In genomic region chr17:28226563-28226962, GRCh38 we compare ENCODE assay signal across 18 cellular contexts.
DNase-seq lines count a peak whose midpoint lies in the region; ATAC-seq and TF ChIP-seq lines count a peak whose summit lies in the region.
"Had no signal": no experiment of that assay in that cellular context is flagged by ENCODE, and none has a peak within 500 bp of the region (broad histone marks: within the 10 kb centered on the region; RNA-seq: fewer than 3 reads in every experiment).

No MANE protein-coding gene starts in this region.

- no peak for TF ChIP-seq POLR2A in uterus (IDR thresholded peaks at IDR 0.05)

- peak overlapping the region; percentile 75; the same call in 1 of the 2 replicates for H3K4me3 ChIP-seq in H7 (ENCODE audit: insufficient read depth, low read depth, low read length)
- H3K4me3 ChIP-seq in WERI-Rb-1 (ENCODE audit: low read depth, low read length): no peak overlapping the region
- H3K4me3 ChIP-seq in iPS-20b (ENCODE audit: low read length): peak overlapping the region; percentile 90; the same call in 1 of the 2 replicates
- no peak overlapping the region for H3K4me3 ChIP-seq in uterus
- no peak overlapping the region for H3K4me3 ChIP-seq in PC-3 (ENCODE audit: low read length)

- H3K79me2 ChIP-seq in PC-3 (ENCODE audit: low read length): no peaks in the 10 kb centered on the region

- DNase-seq in H7: no peak
- DNase-seq in WERI-Rb-1: peak; percentile 56
- no peak for DNase-seq in stimulated activated effector memory CD8-positive, alpha-beta T cell treated with anti-CD3 and anti-CD28 coated beads, Interleukin-12 subunit alpha, Interleukin-12 subunit beta, amount 100 ng/mL, for 72 hours (ENCODE audit: low spot score in 2 of 2)
- DNase-seq in uterus: no peak
- DNase-seq in NCI-H1930 (lab: John Stamatoyannopoulos, UW): no peak
- DNase-seq in PC-3: no peak
- DNase-seq: activated CD4-positive, alpha-beta T cell treated with anti-CD3 and anti-CD28 coated beads for 1 hour; activated T-cell treated with anti-CD3 and anti-CD28 coated beads, Interleukin-2, amount 50 U/mL, for 4 hours; CD8-positive, alpha-beta memory T cell; DMS79 treated with DMSO at 0.1 percent for 48 hours; midbrain; MV-4-11; NCI-H1694; NCI-H748 treated with DMSO at 0.1 percent for 48 hours; psoas muscle; Right ventricle myocardium superior had no signal

- H3K9ac ChIP-seq in iPS-20b (ENCODE audit: low read depth, low read length) (no peak overlapping the region), PC-3 (ENCODE audit: low read length) (no peak overlapping the region)

- no peaks in the 10 kb centered on the region for H4K20me1 ChIP-seq in PC-3 (ENCODE audit: low read length)

- H3K4me2 ChIP-seq in PC-3 (ENCODE audit: low read length): no peak overlapping the region

- H3K36me3 Mint-ChIP-seq in stimulated activated effector memory CD8-positive, alpha-beta T cell treated with anti-CD3 and anti-CD28 coated beads, Interleukin-12 subunit alpha, Interleukin-12 subunit beta, amount 100 ng/mL, for 72 hours: no peaks in the 10 kb centered on the region
- H3K36me3 Mint-ChIP-seq: CD8-positive, alpha-beta memory T cell had no signal

- peak overlapping the region; percentile 32 for H3K4me3 Mint-ChIP-seq in stimulated activated effector memory CD8-positive, alpha-beta T cell treated with anti-CD3 and anti-CD28 coated beads, Interleukin-12 subunit alpha, Interleukin-12 subunit beta, amount 100 ng/mL, for 72 hours
- H3K4me3 Mint-ChIP-seq: activated T-cell treated with anti-CD3 and anti-CD28 coated beads, Interleukin-2, amount 50 U/mL, for 4 hours; CD8-positive, alpha-beta memory T cell had no signal

- H3K9me3 Mint-ChIP-seq in stimulated activated effector memory CD8-positive, alpha-beta T cell treated with anti-CD3 and anti-CD28 coated beads, Interleukin-12 subunit alpha, Interleukin-12 subunit beta, amount 100 ng/mL, for 72 hours: no peaks in the 10 kb centered on the region
- H3K9me3 Mint-ChIP-seq: activated T-cell treated with anti-CD3 and anti-CD28 coated beads, Interleukin-2, amount 50 U/mL, for 4 hours; CD8-positive, alpha-beta memory T cell had no signal

- H3K4me1 Mint-ChIP-seq in stimulated activated effector memory CD8-positive, alpha-beta T cell treated with anti-CD3 and anti-CD28 coated beads, Interleukin-12 subunit alpha, Interleukin-12 subunit beta, amount 100 ng/mL, for 72 hours: peaks cover 28% of the 10 kb centered on the region

- BruUV-seq in PC-3 (replicated peaks; lab: Mats Ljungman, UMichigan): no TSS peak

- H3K4me1 ChIP-seq in iPS-20b (ENCODE audit: insufficient read depth, low read length): peaks cover 12% of the 10 kb centered on the region
- H3K4me1 ChIP-seq in uterus: peaks cover 0 to 5% of the 10 kb centered on the region in 2 donors
- no peaks in the 10 kb centered on the region for H3K4me1 ChIP-seq in PC-3 (ENCODE audit: insufficient read depth, low read length)

- no peaks in the 10 kb centered on the region for H3K9me2 ChIP-seq in PC-3 (replicated peaks; ENCODE audit: low read length)

- H3K9me3 ChIP-seq in WERI-Rb-1 (ENCODE audit: severe bottlenecking) (peaks cover 7% of the 10 kb centered on the region), iPS-20b (ENCODE audit: insufficient read depth, low read depth, low read length) (no peaks in the 10 kb centered on the region), uterus (no peaks in the 10 kb centered on the region), PC-3 (ENCODE audit: low read length) (no peaks in the 10 kb centered on the region)
- H3K9me3 ChIP-seq: psoas muscle, suprapubic skin had no signal

- no peak for ATAC-seq in stimulated activated effector memory CD8-positive, alpha-beta T cell treated with anti-CD3 and anti-CD28 coated beads, Interleukin-12 subunit alpha, Interleukin-12 subunit beta, amount 100 ng/mL, for 72 hours
- ATAC-seq in PC-3: no peak
- ATAC-seq: psoas muscle had no signal

- no peaks in the 10 kb centered on the region for H3K27me3 ChIP-seq in H7 (ENCODE audit: control insufficient read depth, insufficient read depth, low read length)
- no peaks in the 10 kb centered on the region for H3K27me3 ChIP-seq in WERI-Rb-1 (ENCODE audit: insufficient read depth, low read depth, severe bottlenecking)
- peaks cover 9% of the 10 kb centered on the region; the same call in 1 of the 2 replicates for H3K27me3 ChIP-seq in iPS-20b (ENCODE audit: insufficient read depth, low read length)
- H3K27me3 ChIP-seq in uterus: peaks cover 9 to 17% of the 10 kb centered on the region in 2 donors
- no peaks in the 10 kb centered on the region for H3K27me3 ChIP-seq in PC-3 (ENCODE audit: low read length)

- H2AFZ ChIP-seq in PC-3 (ENCODE audit: low read length): no peak overlapping the region

- no peak for TF ChIP-seq CTCF in WERI-Rb-1 (IDR thresholded peaks at IDR 0.05; ENCODE audit: low read depth, low read length)
- no peak for TF ChIP-seq CTCF in uterus (IDR thresholded peaks at IDR 0.05)
- no peak for TF ChIP-seq CTCF in PC-3 (conservative IDR thresholded peaks at IDR 0.05; ENCODE audit: low read depth, low read length)

- no peaks in the 10 kb centered on the region for H3F3A ChIP-seq in PC-3 (ENCODE audit: low read length, unreplicated experiment)

- H3K27ac Mint-ChIP-seq in stimulated activated effector memory CD8-positive, alpha-beta T cell treated with anti-CD3 and anti-CD28 coated beads, Interleukin-12 subunit alpha, Interleukin-12 subunit beta, amount 100 ng/mL, for 72 hours: no peak overlapping the region
- H3K27ac Mint-ChIP-seq: CD8-positive, alpha-beta memory T cell had no signal

- intact Hi-C loops in uterus (cut with DNase I; ENCODE audit: low total_unique reads) (no loop called here), PC-3 (cut with micrococcal nuclease) (no loop called here)

- CTCF ChIA-PET in PC-3 (lab: Charles Lee): no interaction called here

- POLR2A ChIA-PET in PC-3 (lab: Charles Lee; ENCODE audit: unreplicated experiment): no interaction called here

- H3K27ac ChIP-seq in WERI-Rb-1: peak overlapping the region; percentile 82
- no peak overlapping the region for H3K27ac ChIP-seq in iPS-20b (ENCODE audit: low read length)
- no peak overlapping the region for H3K27ac ChIP-seq in uterus
- H3K27ac ChIP-seq in PC-3 (ENCODE audit: low read length): no peak overlapping the region
- H3K27ac ChIP-seq: psoas muscle, suprapubic skin had no signal

- H3K36me3 ChIP-seq in H7 (replicated peaks; ENCODE audit: control insufficient read depth, insufficient read depth, low read length) (no peaks in the 10 kb centered on the region), WERI-Rb-1 (no peaks in the 10 kb centered on the region), iPS-20b (ENCODE audit: insufficient read depth, low read depth, low read length) (no peaks in the 10 kb centered on the region), uterus (no peaks in the 10 kb centered on the region), PC-3 (ENCODE audit: low read depth, low read length) (no peaks in the 10 kb centered on the region)
- H3K36me3 ChIP-seq: suprapubic skin had no signal

Comparison
In these comparisons a context has a peak if more than half of its experiments do, and no peak if none do; other contexts are left out.
1. H3K4me3 ChIP-seq: peak in H7 (single experiment) and iPS-20b (single experiment); none in WERI-Rb-1 (single experiment), uterus (0 of 2) and PC-3 (single experiment).